1 cellular context compared by ENCODE assay signal in genomic region chr2:241359481-241360045, GRCh38.
TF ChIP-seq lines count a peak whose summit lies in the region.

No MANE protein-coding gene starts in this region.

TF ChIP-seq in HepG2, 621 proteins besides CTCF, POLR2A, EP300 and RAD21 (continued from another document and continues in another):
- TF ChIP-seq GMEB1 (CRISPR knock-in tag; IDR thresholded peaks at IDR 0.05; ENCODE audit: borderline replicate concordance) (peak; percentile 27; the same call in 1 of the 2 replicates), JUN (CRISPR knock-in tag; IDR thresholded peaks at IDR 0.05) (0 out of 2 replicates have a peak, but pooled peaks have one; percentile 53), ERF (CRISPR knock-in tag; IDR thresholded peaks at IDR 0.05) (peak; percentile 62), ATF7 (IDR thresholded peaks at IDR 0.05) (no peak), ATF7 (CRISPR knock-in tag; IDR thresholded peaks at IDR 0.05) (peak; percentile 87; the same call in 1 of the 2 replicates), ZNF710 (CRISPR knock-in tag; IDR thresholded peaks at IDR 0.05; ENCODE audit: borderline replicate concordance) (no peak), ZNF761 (CRISPR knock-in tag; conservative IDR thresholded peaks at IDR 0.05) (0 out of 2 replicates have a peak, but pooled peaks have one; percentile 67), FOXO1 (CRISPR knock-in tag; IDR thresholded peaks at IDR 0.05) (0 out of 2 replicates have a peak, but pooled peaks have one; percentile 43), ASH2L (IDR thresholded peaks at IDR 0.05; ENCODE audit: insufficient read length, low read depth, low read length) (peak; percentile 50), DDIT3 (CRISPR knock-in tag; IDR thresholded peaks at IDR 0.05) (no peak), ZSCAN29 (CRISPR knock-in tag; conservative IDR thresholded peaks at IDR 0.05) (peak; percentile 43; the same call in 1 of the 2 replicates), MYNN (CRISPR knock-in tag; IDR thresholded peaks at IDR 0.05; ENCODE audit: low read depth) (no peak), ZNF557 (CRISPR knock-in tag; IDR thresholded peaks at IDR 0.05) (no peak), HIC2 (CRISPR knock-in tag; IDR thresholded peaks at IDR 0.05; ENCODE audit: low read depth) (peak; percentile 68; the same call in 1 of the 2 replicates), YEATS2 (CRISPR knock-in tag; IDR thresholded peaks at IDR 0.05; ENCODE audit: borderline replicate concordance) (peak; percentile 28; the same call in 1 of the 2 replicates), ZNF770 (CRISPR knock-in tag; IDR thresholded peaks at IDR 0.05) (peak; percentile 50), GFI1 (CRISPR knock-in tag; IDR thresholded peaks at IDR 0.05; ENCODE audit: borderline replicate concordance) (0 out of 2 replicates have a peak, but pooled peaks have one; percentile 56), GTF3A (CRISPR knock-in tag; conservative IDR thresholded peaks at IDR 0.05) (0 out of 2 replicates have a peak, but pooled peaks have one; percentile 41), EZH2 (conservative IDR thresholded peaks at IDR 0.05; ENCODE audit: low read depth, low read length) (no peak), ZNF343 (CRISPR knock-in tag; IDR thresholded peaks at IDR 0.05) (peak; percentile 66; the same call in 1 of the 2 replicates), GATAD2A (CRISPR knock-in tag; IDR thresholded peaks at IDR 0.05) (peak; percentile 42), IRF2 (CRISPR knock-in tag; IDR thresholded peaks at IDR 0.05) (peak; percentile 42; the same call in 1 of the 2 replicates), ZKSCAN1 (IDR thresholded peaks at IDR 0.05; ENCODE audit: low read length) (peak; percentile 77), ZXDC (CRISPR knock-in tag; IDR thresholded peaks at IDR 0.05) (no peak), ARID4A (CRISPR knock-in tag; IDR thresholded peaks at IDR 0.05; ENCODE audit: borderline replicate concordance) (peak; percentile 32; the same call in 1 of the 2 replicates), FOXA3 (CRISPR knock-in tag; IDR thresholded peaks at IDR 0.05) (peak; percentile 43), TEAD3 (CRISPR knock-in tag; optimal IDR thresholded peaks at IDR 0.05; ENCODE audit: borderline replicate concordance) (peak; percentile 73), NFATC3 (CRISPR knock-in tag; IDR thresholded peaks at IDR 0.05) (0 out of 2 replicates have a peak, but pooled peaks have one; percentile 33), ELF3 (CRISPR knock-in tag; IDR thresholded peaks at IDR 0.05) (peak; percentile 58; the same call in 1 of the 2 replicates), DPF2 (CRISPR knock-in tag; IDR thresholded peaks at IDR 0.05; ENCODE audit: borderline replicate concordance, low read depth) (0 out of 2 replicates have a peak, but pooled peaks have one; percentile 16), TFAP4 (IDR thresholded peaks at IDR 0.05; ENCODE audit: borderline replicate concordance, low read depth) (peak; percentile 28; the same call in 1 of the 2 replicates), NFE2 (CRISPR knock-in tag; IDR thresholded peaks at IDR 0.05) (no peak), PRPF4 (IDR thresholded peaks at IDR 0.05; ENCODE audit: low read depth, low read length, poor library complexity, severe bottlenecking) (no peak), DBP (CRISPR knock-in tag; IDR thresholded peaks at IDR 0.05; ENCODE audit: not compliant biosample characterization) (no peak), ZNF383 (CRISPR knock-in tag; IDR thresholded peaks at IDR 0.05; ENCODE audit: borderline replicate concordance) (0 out of 2 replicates have a peak, but pooled peaks have one; percentile 74), LCORL (IDR thresholded peaks at IDR 0.05) (no peak), LCORL (CRISPR knock-in tag; IDR thresholded peaks at IDR 0.05) (0 out of 2 replicates have a peak, but pooled peaks have one; percentile 26), ZNF788 (CRISPR knock-in tag; IDR thresholded peaks at IDR 0.05; ENCODE audit: borderline replicate concordance) (peak; percentile 66; the same call in 1 of the 2 replicates), RNF219 (CRISPR knock-in tag; IDR thresholded peaks at IDR 0.05) (no peak)
